8 cellular contexts compared by ENCODE assay signal in genomic region chr2:112623913-112624777, GRCh38. TPM values are rescaled to one million over a fixed set of nuclear protein-coding genes. Genes with fewer than 3 reads are reported as not detected.
DNase-seq lines count a peak whose midpoint lies in the region; ATAC-seq lines count a peak whose summit lies in the region.

No MANE protein-coding gene starts in this region.

- peaks cover 51% of the 10 kb centered on the region for H3K4me1 Mint-ChIP-seq in activated CD4-positive, alpha-beta T cell treated with anti-CD3 and anti-CD28 coated beads, Interleukin-2, amount 10 ng/mL, durations not matched to agents 24 days and 14 days

- peaks cover 1% of the 10 kb centered on the region for H3K36me3 Mint-ChIP-seq in activated CD4-positive, alpha-beta T cell treated with anti-CD3 and anti-CD28 coated beads, Interleukin-2, amount 10 ng/mL, durations not matched to agents 24 days and 14 days (ENCODE audit: low read depth)

- H3K27ac ChIP-seq in effector memory CD4-positive, alpha-beta T cell (ENCODE audit: insufficient read depth, low read length, poor library complexity, severe bottlenecking) = no peak overlapping the region

- no peaks in the 10 kb centered on the region for H3K9me3 ChIP-seq in effector memory CD4-positive, alpha-beta T cell (ENCODE audit: control insufficient read depth, low read length)

- peak overlapping the region; percentile 49 for H3K4me3 Mint-ChIP-seq in activated CD4-positive, alpha-beta T cell treated with anti-CD3 and anti-CD28 coated beads, Interleukin-2, amount 10 ng/mL, durations not matched to agents 24 days and 14 days

- no peaks in the 10 kb centered on the region for H3K9me3 Mint-ChIP-seq in activated CD4-positive, alpha-beta T cell treated with anti-CD3 and anti-CD28 coated beads, Interleukin-2, amount 10 ng/mL, durations not matched to agents 24 days and 14 days

- H3K4me1 ChIP-seq in effector memory CD4-positive, alpha-beta T cell (ENCODE audit: control insufficient read depth, insufficient read depth, low read length, poor library complexity, severe bottlenecking) = peaks cover 26% of the 10 kb centered on the region

- H3K4me3 ChIP-seq in effector memory CD4-positive, alpha-beta T cell (ENCODE audit: insufficient read depth, low read depth, low read length, poor library complexity, severe bottlenecking) = no peak overlapping the region

- no peaks in the 10 kb centered on the region for H3K36me3 ChIP-seq in effector memory CD4-positive, alpha-beta T cell (ENCODE audit: control insufficient read depth, insufficient read depth, low read length)

- peak; percentile 78 for ATAC-seq in GM18867 (IDR thresholded peaks at IDR 0.05; ENCODE audit: unreplicated experiment)
- ATAC-seq in HG03432 (IDR thresholded peaks at IDR 0.05; ENCODE audit: unreplicated experiment) = peak; percentile 78
- ATAC-seq in HG03196 (IDR thresholded peaks at IDR 0.05; ENCODE audit: unreplicated experiment) = no peak

- H3K27ac Mint-ChIP-seq in activated CD4-positive, alpha-beta T cell treated with anti-CD3 and anti-CD28 coated beads, Interleukin-2, amount 10 ng/mL, durations not matched to agents 24 days and 14 days = peak overlapping the region; percentile 75

- no peaks in the 10 kb centered on the region for H3K27me3 Mint-ChIP-seq in activated CD4-positive, alpha-beta T cell treated with anti-CD3 and anti-CD28 coated beads, Interleukin-2, amount 10 ng/mL, durations not matched to agents 24 days and 14 days

- H3K27me3 ChIP-seq in effector memory CD4-positive, alpha-beta T cell (replicated peaks; ENCODE audit: control insufficient read depth, insufficient read depth, low read length, poor library complexity, severe bottlenecking) = no peaks in the 10 kb centered on the region

- peak; percentile 93 for DNase-seq in activated CD4-positive, alpha-beta T cell treated with anti-CD3 and anti-CD28 coated beads, Interleukin-2, amount 10 ng/mL, durations not matched to agents 24 days and 14 days
- DNase-seq in effector memory CD4-positive, alpha-beta T cell = peak; percentile 36 to 66 (median 58)
- peak; percentile 46 to 67 for DNase-seq in stimulated activated CD4-positive, alpha-beta T cell treated with anti-CD3 and anti-CD28 coated beads, Interleukin-12 subunit alpha, Interleukin-12 subunit beta, amount 100 ng/mL, for 24 hours (ENCODE audit: low read depth in 2 of 2)
- DNase-seq in COLO668 (lab: John Stamatoyannopoulos, UW; ENCODE audit: unreplicated experiment) (no peak), epidermal melanocyte (ENCODE audit: insufficient read length, low spot score) (no peak)

- intact Hi-C loops in activated CD4-positive, alpha-beta T cell treated with anti-CD3 and anti-CD28 coated beads, Interleukin-2, amount 10 ng/mL, durations not matched to agents 24 days and 14 days (cut with micrococcal nuclease) = loop anchor here (10.0 kb wide), 1 partner anchor 321 kb away; no protein-coding TSS in a partner anchor

RNA-seq across cellular contexts. Expression of gene SLC20A1, which starts 21.6 kb away (rescaled TPM):
- 180 and 182 TPM in 2 replicates for total RNA-seq in activated CD4-positive, alpha-beta T cell treated with anti-CD3 and anti-CD28 coated beads, Interleukin-2, amount 10 ng/mL, durations not matched to agents 24 days and 14 days

RNA-seq across cellular contexts. Expression of gene CHCHD5, which starts 39.7 kb away (rescaled TPM):
- total RNA-seq in activated CD4-positive, alpha-beta T cell treated with anti-CD3 and anti-CD28 coated beads, Interleukin-2, amount 10 ng/mL, durations not matched to agents 24 days and 14 days = 36.4 and 37.6 TPM in 2 replicates

Comparison
In these comparisons a context has a peak if more than half of its experiments do, and no peak if none do; other contexts are left out.
1. DNase-seq: peak in activated CD4-positive, alpha-beta T cell treated with anti-CD3 and anti-CD28 coated beads, Interleukin-2, amount 10 ng/mL, durations not matched to agents 24 days and 14 days (single experiment), effector memory CD4-positive, alpha-beta T cell (3 of 3) and stimulated activated CD4-positive, alpha-beta T cell treated with anti-CD3 and anti-CD28 coated beads, Interleukin-12 subunit alpha, Interleukin-12 subunit beta, amount 100 ng/mL, for 24 hours (2 of 2); none in COLO668 (single experiment) and epidermal melanocyte (single experiment).